In genomic region chr1:111747282-111747734, GRCh38 we compare ENCODE assay signal across 8 cellular contexts. TPM values are rescaled to one million over a fixed set of nuclear protein-coding genes. Genes with fewer than 3 reads are reported as not detected.
DNase-seq lines count a peak whose midpoint lies in the region; ATAC-seq, FAIRE-seq and TF ChIP-seq lines count a peak whose summit lies in the region.

No MANE protein-coding gene starts in this region.

- no peak for TF ChIP-seq POLR2A in tibial nerve (IDR thresholded peaks at IDR 0.05)

- H3K4me1 ChIP-seq in tibial nerve = peaks cover 0 to 5% (median 0%) of the 10 kb centered on the region in 4 donors

- peak; percentile 93 for FAIRE-seq in GM19239 (lab: Jason Lieb, UNC)

- peak; percentile 77 for ATAC-seq in activated B cell treated with CpG ODN at 0.5 μM for 24 hours (ENCODE audit: low read depth)
- ATAC-seq in naive B cell (ENCODE audit: low read depth in 2 of 2) = peak; percentile 64 to 74
- ATAC-seq in GM19463 (IDR thresholded peaks at IDR 0.05; ENCODE audit: unreplicated experiment) = no peak

- no peaks in the 10 kb centered on the region for H3K9me3 ChIP-seq in tibial nerve

- H3K27me3 ChIP-seq in dorsolateral prefrontal cortex = no peaks in the 10 kb centered on the region
- H3K27me3 ChIP-seq in tibial nerve = no peaks in the 10 kb centered on the region

- H3K9me3 Mint-ChIP-seq in activated B cell treated with CpG ODN at 0.5 μM for 24 hours (peaks cover 2% of the 10 kb centered on the region), naive B cell (peaks cover 0 to 4% (median 0%) of the 10 kb centered on the region in 7 donors)

- POLR2A ChIA-PET in activated B cell treated with CpG ODN at 0.5 μM for 24 hours (lab: Charles Lee) = interaction anchor here (0.6 to 1.4 kb wide), 6 partner anchors 9 to 1328 kb away, joined by 3 to 5 read pairs (median 4); partner anchors contain the start of gene WDR77

- H3K27me3 Mint-ChIP-seq in activated B cell treated with CpG ODN at 0.5 μM for 24 hours (no peaks in the 10 kb centered on the region), naive B cell (peaks cover 0 to 3% (median 0%) of the 10 kb centered on the region in 3 donors)

- H3K4me1 Mint-ChIP-seq in activated B cell treated with CpG ODN at 0.5 μM for 24 hours = no peaks in the 10 kb centered on the region
- peaks cover 7 to 9% (median 7%) of the 10 kb centered on the region in 3 donors for H3K4me1 Mint-ChIP-seq in naive B cell

- CTCF ChIA-PET in activated B cell treated with CpG ODN at 0.5 μM for 24 hours (lab: Charles Lee) = interaction anchor here (0.7 to 7.5 kb wide), 15 partner anchors 8 to 341 kb away, joined by 3 to 60 read pairs (median 3); partner anchors contain the start of genes ADORA3, INKA2 and TMIGD3

- no peaks in the 10 kb centered on the region for H3K36me3 ChIP-seq in tibial nerve

- no peak overlapping the region for H3K27ac Mint-ChIP-seq in activated B cell treated with CpG ODN at 0.5 μM for 24 hours
- H3K27ac Mint-ChIP-seq in naive B cell = peak overlapping the region in 1 of 6 donors; percentile 18

- H3K27ac ChIP-seq in dorsolateral prefrontal cortex = peak overlapping the region in 21 of 59 donors; percentile 1 to 72 (median 37)
- peak overlapping the region in 1 of 4 donors; percentile 5 for H3K27ac ChIP-seq in tibial nerve

- H3K36me3 Mint-ChIP-seq in activated B cell treated with CpG ODN at 0.5 μM for 24 hours (ENCODE audit: low read depth) (no peaks in the 10 kb centered on the region), naive B cell (no peaks in the 10 kb centered on the region)

- H3K4me3 ChIP-seq in AG10803 (ENCODE audit: low read length) (no peak overlapping the region), dorsolateral prefrontal cortex (no peak overlapping the region), tibial nerve (no peak overlapping the region)

- TF ChIP-seq CTCF in AG10803 (conservative IDR thresholded peaks at IDR 0.05; ENCODE audit: low read length) = peak; percentile 69
- TF ChIP-seq CTCF in activated B cell treated with CpG ODN at 0.5 μM for 24 hours (IDR thresholded peaks at IDR 0.05) = no peak
- TF ChIP-seq CTCF in dorsolateral prefrontal cortex (IDR thresholded peaks at IDR 0.05 in 54 of 56, conservative IDR thresholded peaks at IDR 0.05 in 2 of 56; ENCODE audit: low read depth in 1 of 56, partially characterized antibody in 56 of 56) = peak in 54 of 56 donors; percentile 9 to 63 (median 44)
- TF ChIP-seq CTCF in tibial nerve (IDR thresholded peaks at IDR 0.05) = peak in 4 of 5 experiments; percentile 37 to 46 (median 42)

- no peak for TF ChIP-seq EP300 in tibial nerve (IDR thresholded peaks at IDR 0.05)

- intact Hi-C loops in activated B cell treated with CpG ODN at 0.5 μM for 24 hours (cut with micrococcal nuclease) (loop anchor here (1.0 to 2.0 kb wide), 4 partner anchors 8 to 266 kb away; partner anchors contain the start of gene DDX20), dorsolateral prefrontal cortex (cut with DNase I) (no loop called here)

- H3K4me3 Mint-ChIP-seq in activated B cell treated with CpG ODN at 0.5 μM for 24 hours = no peak overlapping the region
- H3K4me3 Mint-ChIP-seq in naive B cell = peak overlapping the region in 1 of 8 donors; percentile 67

- 54 to 63% methylated on average over 3 of the region's 3 CpGs for WGBS in tibial nerve, 2 donors

- DNase-seq in AG10803 (ENCODE audit: low read depth) (peak; percentile 70), GM19239 (ENCODE audit: insufficient read length, low spot score) (peak; percentile 44), NCI-H2171 treated with DMSO at 0.1 percent for 48 hours (lab: John Stamatoyannopoulos, UW) (peak; percentile 70), activated B cell treated with CpG ODN at 0.5 μM for 24 hours (no peak), dorsolateral prefrontal cortex (no peak), naive B cell (peak; percentile 43), tibial nerve (ENCODE audit: low spot score in 2 of 2) (peak in 1 of 2 donors; percentile 71)

RNA-seq across cellular contexts. Expression of gene INKA2, which starts 8.1 kb away (rescaled TPM):
- total RNA-seq in activated B cell treated with CpG ODN at 0.5 μM for 24 hours (1.3 and 2.1 TPM in 2 replicates), dorsolateral prefrontal cortex (10 to 100 TPM; 14.0 to 81.6 (median 44.7) TPM), tibial nerve (10 to 100 TPM in 1 of 4 donors, 1 to 10 TPM in 3; 6.3 to 11.8 (median 7.9) TPM)
- polyA plus RNA-seq in naive B cell (ENCODE audit: low read depth in 6 of 6) = under 1 TPM in 5 of 6 donors, not detected in 1; 0.28 to 0.86 (median 0.40) TPM

RNA-seq across cellular contexts. Expression of gene DDX20, which starts 8.4 kb away (rescaled TPM):
- total RNA-seq in activated B cell treated with CpG ODN at 0.5 μM for 24 hours (21.5 and 22.4 TPM in 2 replicates), dorsolateral prefrontal cortex (10 to 100 TPM in 38 of 120 experiments, 1 to 10 TPM in 82; 4.2 to 18.7 (median 8.9) TPM), tibial nerve (10 to 100 TPM; 30.8 to 40.5 (median 35.5) TPM)
- polyA plus RNA-seq in naive B cell (ENCODE audit: low read depth in 6 of 6) = 10 to 100 TPM in 5 of 6 donors, 1 to 10 TPM in 1; 7.5 to 15.7 (median 11.5) TPM

Comparison
In these comparisons a context has a peak if more than half of its experiments do, and no peak if none do; other contexts are left out.
1. DNase-seq: peak in AG10803 (single experiment), GM19239 (single experiment), NCI-H2171 treated with DMSO at 0.1 percent for 48 hours (single experiment) and naive B cell (single experiment); none in activated B cell treated with CpG ODN at 0.5 μM for 24 hours (single experiment) and dorsolateral prefrontal cortex (0 of 10).